In the genomic region with DNA sequence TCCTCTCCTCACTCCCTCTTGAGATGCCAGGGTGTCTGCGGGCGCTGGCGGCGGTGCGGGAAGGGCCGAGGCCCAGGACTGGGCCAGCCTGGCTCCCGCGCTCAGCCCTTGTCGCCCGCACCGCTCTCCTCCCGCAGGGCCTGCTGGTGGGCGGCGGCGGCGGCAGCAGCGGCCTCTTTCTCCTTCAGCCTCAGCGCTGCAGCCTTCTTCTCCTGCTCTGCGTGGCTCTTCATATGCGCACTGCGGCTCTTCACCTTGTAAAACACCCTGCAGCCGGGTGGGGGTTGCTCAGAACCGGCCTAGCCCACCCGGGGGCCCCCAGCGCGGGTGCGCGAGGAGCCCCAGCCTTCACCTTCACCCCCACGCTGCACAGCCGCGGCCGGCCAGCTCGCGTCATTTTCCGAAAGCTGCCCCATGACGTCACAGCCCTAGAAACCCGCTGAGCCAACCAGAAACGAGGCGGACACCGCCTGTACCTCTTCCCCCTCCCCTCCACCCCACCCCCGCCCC, we compare ENCODE assay signal across 13 cellular contexts. TPM values are rescaled to one million over a fixed set of nuclear protein-coding genes. Genes with fewer than 3 reads are reported as not detected.
DNase-seq lines count a peak whose midpoint lies in the region; ATAC-seq and TF ChIP-seq lines count a peak whose summit lies in the region.
"Had no signal": no experiment of that assay in that cellular context is flagged by ENCODE, and none has a peak within 500 bp of the region (broad histone marks: within the 10 kb centered on the region; RNA-seq: fewer than 3 reads in every experiment).

No MANE protein-coding gene starts in this region.

- peak overlapping the region; percentile 52 for H2BK15ac ChIP-seq in neuronal stem cell (ENCODE audit: low read length)

- no CpG with 5 or more reads among the region's 41 CpGs for WGBS in neuronal stem cell (ENCODE audit: extremely low coverage in 2 of 2, insufficient read length in 2 of 2, insufficient replicate concordance in 1 of 2), 2 donors

- H3K36me3 ChIP-seq in neuronal stem cell (replicated peaks in 1 of 2; ENCODE audit: control insufficient read depth in 2 of 2, insufficient read depth in 2 of 2, low read length in 2 of 2) (peaks cover 8 to 76% of the 10 kb centered on the region in 2 donors), upper lobe of right lung (peaks cover 87% of the 10 kb centered on the region), brain microvascular endothelial cell (replicated peaks) (peaks cover 56% of the 10 kb centered on the region)

- intact Hi-C loops in cardiac septum (cut with DNase I), result no loop called here
- intact Hi-C loops in left cardiac atrium (cut with DNase I), result no loop called here
- intact Hi-C loops in left ventricle myocardium superior (cut with micrococcal nuclease), result no loop called here
- intact Hi-C loops in upper lobe of right lung (cut with DNase I), result no loop called here

- H3K27ac ChIP-seq in neuronal stem cell (replicated peaks; ENCODE audit: low read length) (peak overlapping the region; percentile 42), upper lobe of right lung (no peak overlapping the region), brain microvascular endothelial cell (no peak overlapping the region)

- peak overlapping the region; percentile 79 for H2BK5ac ChIP-seq in neuronal stem cell (ENCODE audit: low read length)

- in situ Hi-C loops in brain microvascular endothelial cell (cut with HindIII; ENCODE audit: low pct_ligation_motif_present, low sequenced_read_pairs), result no loop called here

- H4K91ac ChIP-seq in neuronal stem cell (ENCODE audit: low read depth, low read length, poor library complexity), result no peak overlapping the region

- peak overlapping the region; percentile 85 for H2BK120ac ChIP-seq in neuronal stem cell (ENCODE audit: low read depth, low read length)

- peaks cover 3% of the 10 kb centered on the region for H3K79me1 ChIP-seq in neuronal stem cell (ENCODE audit: low read depth, low read length)

- ATAC-seq in left cardiac atrium (no peak), left ventricle myocardium superior (peak; percentile 52), upper lobe of right lung (no peak)
- ATAC-seq: activated T-cell treated with anti-CD3 and anti-CD28 coated beads, Interleukin-2, amount 50 U/mL, for 4 hours had no signal

- DNase-seq in cardiac septum (ENCODE audit: low spot score) (peak; percentile 79), left cardiac atrium (no peak), left ventricle myocardium superior (peak; percentile 50), neuronal stem cell (ENCODE audit: low spot score) (peak; percentile 75), upper lobe of right lung (peak; percentile 54), NCI-H1436 treated with DMSO at 0.1 percent for 48 hours (lab: John Stamatoyannopoulos, UW) (no peak), NCI-H1930 (lab: John Stamatoyannopoulos, UW) (no peak), brain microvascular endothelial cell (no peak)
- DNase-seq: ACHN; activated T-cell treated with anti-CD3 and anti-CD28 coated beads, Interleukin-2, amount 50 U/mL, for 4 hours; DMS79; KG1; NCI-H2171 had no signal

- TF ChIP-seq CTCF in upper lobe of right lung (IDR thresholded peaks at IDR 0.05), result no peak
- TF ChIP-seq CTCF in brain microvascular endothelial cell (IDR thresholded peaks at IDR 0.05; ENCODE audit: low read depth, low read length, missing control alignments), result no peak

- H3K27me3 ChIP-seq in neuronal stem cell (ENCODE audit: control insufficient read depth in 3 of 3, insufficient read depth in 3 of 3, low read depth in 1 of 3, low read length in 3 of 3), result no peaks in the 10 kb centered on the region
- H3K27me3 ChIP-seq in upper lobe of right lung, result no peaks in the 10 kb centered on the region
- no peaks in the 10 kb centered on the region for H3K27me3 ChIP-seq in brain microvascular endothelial cell (replicated peaks)

- peak overlapping the region; percentile 20 for H2AK5ac ChIP-seq in neuronal stem cell (ENCODE audit: low read depth, low read length)

- no peak overlapping the region for H3K4ac ChIP-seq in neuronal stem cell (ENCODE audit: low read length)

- H2AFZ ChIP-seq in neuronal stem cell (ENCODE audit: low read length), result no peak overlapping the region

- H4K8ac ChIP-seq in neuronal stem cell (ENCODE audit: low read depth, low read length), result no peak overlapping the region

- H3K4me1 ChIP-seq in neuronal stem cell (ENCODE audit: control insufficient read depth in 2 of 2, insufficient read depth in 1 of 2, low read depth in 1 of 2, low read length in 2 of 2) (peaks cover 17 to 23% of the 10 kb centered on the region in 2 donors), upper lobe of right lung (peaks cover 19% of the 10 kb centered on the region)

- no peak overlapping the region for H2BK12ac ChIP-seq in neuronal stem cell (ENCODE audit: low read length)

- peak overlapping the region in 1 of 2 donors; percentile 81 for H3K4me3 ChIP-seq in neuronal stem cell (ENCODE audit: low read length in 2 of 2)
- no peak overlapping the region for H3K4me3 ChIP-seq in upper lobe of right lung
- no peak overlapping the region for H3K4me3 ChIP-seq in brain microvascular endothelial cell (ENCODE audit: low read depth, low read length)

- H3K9me3 ChIP-seq in neuronal stem cell (replicated peaks in 1 of 2; ENCODE audit: control insufficient read depth in 2 of 2, insufficient read depth in 1 of 2, low read depth in 1 of 2, low read length in 2 of 2) (no peaks in the 10 kb centered on the region), upper lobe of right lung (no peaks in the 10 kb centered on the region)

- H3K18ac ChIP-seq in neuronal stem cell (ENCODE audit: low read length), result peak overlapping the region; percentile 94

- H3K9ac ChIP-seq in neuronal stem cell (ENCODE audit: low read depth, low read length, poor library complexity), result peak overlapping the region; percentile 82

- H3K4me2 ChIP-seq in neuronal stem cell (ENCODE audit: insufficient read depth, low read length, poor library complexity, severe bottlenecking), result peak overlapping the region; percentile 89

- no peak overlapping the region for H3K23ac ChIP-seq in neuronal stem cell (ENCODE audit: low read depth, low read length, poor library complexity)

- peak overlapping the region; percentile 22 for H3K14ac ChIP-seq in neuronal stem cell (ENCODE audit: low read length)

RNA-seq across cellular contexts. Expression of a gene that starts 4.6 kb away (rescaled TPM):
- total RNA-seq in cardiac septum (45.9 TPM), left cardiac atrium (10 to 100 TPM; 25.9 to 29.6 TPM), left ventricle myocardium superior (13.9 TPM), upper lobe of right lung (22.0 TPM)
- polyA plus RNA-seq in neuronal stem cell (2013, experiment 1 of 2), result 48.0 TPM
- polyA plus RNA-seq in neuronal stem cell (2013, experiment 2 of 2), result 49.4 TPM

Comparison
In these comparisons a context has a peak if more than half of its experiments do, and no peak if none do; other contexts are left out.
1. DNase-seq: peak in cardiac septum (single experiment), left ventricle myocardium superior (single experiment), neuronal stem cell (single experiment) and upper lobe of right lung (single experiment); none in left cardiac atrium (single experiment), NCI-H1436 treated with DMSO at 0.1 percent for 48 hours (single experiment), NCI-H1930 (0 of 2) and brain microvascular endothelial cell (single experiment).